ENCODE assay signal across 1 cellular context in the genomic region with DNA sequence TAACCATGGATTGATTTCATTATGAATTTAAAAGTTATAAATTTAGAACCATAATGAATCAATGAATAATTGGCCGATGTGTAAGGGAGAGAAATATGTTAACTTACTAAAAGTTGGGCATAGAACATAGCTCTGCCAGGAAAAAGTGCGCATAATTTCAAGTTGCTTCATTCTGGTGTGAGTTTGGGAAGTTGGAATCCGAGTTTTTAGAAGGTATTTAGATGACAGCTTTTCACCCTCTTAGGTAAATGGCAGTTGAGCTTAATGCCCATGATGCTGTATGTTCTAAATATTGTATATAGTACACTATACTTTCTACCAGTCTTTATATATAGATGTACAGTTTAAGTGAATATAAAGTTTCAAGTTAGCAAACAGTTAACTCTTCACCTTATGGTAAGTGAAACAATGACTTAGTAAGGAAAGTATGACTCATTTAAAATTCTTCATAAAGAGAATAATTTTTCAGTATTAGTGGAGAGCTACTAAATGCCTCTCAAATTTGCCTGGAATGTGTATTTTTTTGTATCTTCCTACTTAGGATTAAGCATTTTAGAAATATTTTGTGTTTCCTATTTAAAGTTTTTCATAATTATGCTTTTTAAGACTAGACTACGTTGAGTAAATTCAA.
TF ChIP-seq lines count a peak whose summit lies in the region.

No MANE protein-coding gene starts in this region.

TF ChIP-seq in GM23338, 12 proteins besides CTCF, POLR2A, EP300 and RAD21 (continued from another document):
- TF ChIP-seq, protein P1, sequence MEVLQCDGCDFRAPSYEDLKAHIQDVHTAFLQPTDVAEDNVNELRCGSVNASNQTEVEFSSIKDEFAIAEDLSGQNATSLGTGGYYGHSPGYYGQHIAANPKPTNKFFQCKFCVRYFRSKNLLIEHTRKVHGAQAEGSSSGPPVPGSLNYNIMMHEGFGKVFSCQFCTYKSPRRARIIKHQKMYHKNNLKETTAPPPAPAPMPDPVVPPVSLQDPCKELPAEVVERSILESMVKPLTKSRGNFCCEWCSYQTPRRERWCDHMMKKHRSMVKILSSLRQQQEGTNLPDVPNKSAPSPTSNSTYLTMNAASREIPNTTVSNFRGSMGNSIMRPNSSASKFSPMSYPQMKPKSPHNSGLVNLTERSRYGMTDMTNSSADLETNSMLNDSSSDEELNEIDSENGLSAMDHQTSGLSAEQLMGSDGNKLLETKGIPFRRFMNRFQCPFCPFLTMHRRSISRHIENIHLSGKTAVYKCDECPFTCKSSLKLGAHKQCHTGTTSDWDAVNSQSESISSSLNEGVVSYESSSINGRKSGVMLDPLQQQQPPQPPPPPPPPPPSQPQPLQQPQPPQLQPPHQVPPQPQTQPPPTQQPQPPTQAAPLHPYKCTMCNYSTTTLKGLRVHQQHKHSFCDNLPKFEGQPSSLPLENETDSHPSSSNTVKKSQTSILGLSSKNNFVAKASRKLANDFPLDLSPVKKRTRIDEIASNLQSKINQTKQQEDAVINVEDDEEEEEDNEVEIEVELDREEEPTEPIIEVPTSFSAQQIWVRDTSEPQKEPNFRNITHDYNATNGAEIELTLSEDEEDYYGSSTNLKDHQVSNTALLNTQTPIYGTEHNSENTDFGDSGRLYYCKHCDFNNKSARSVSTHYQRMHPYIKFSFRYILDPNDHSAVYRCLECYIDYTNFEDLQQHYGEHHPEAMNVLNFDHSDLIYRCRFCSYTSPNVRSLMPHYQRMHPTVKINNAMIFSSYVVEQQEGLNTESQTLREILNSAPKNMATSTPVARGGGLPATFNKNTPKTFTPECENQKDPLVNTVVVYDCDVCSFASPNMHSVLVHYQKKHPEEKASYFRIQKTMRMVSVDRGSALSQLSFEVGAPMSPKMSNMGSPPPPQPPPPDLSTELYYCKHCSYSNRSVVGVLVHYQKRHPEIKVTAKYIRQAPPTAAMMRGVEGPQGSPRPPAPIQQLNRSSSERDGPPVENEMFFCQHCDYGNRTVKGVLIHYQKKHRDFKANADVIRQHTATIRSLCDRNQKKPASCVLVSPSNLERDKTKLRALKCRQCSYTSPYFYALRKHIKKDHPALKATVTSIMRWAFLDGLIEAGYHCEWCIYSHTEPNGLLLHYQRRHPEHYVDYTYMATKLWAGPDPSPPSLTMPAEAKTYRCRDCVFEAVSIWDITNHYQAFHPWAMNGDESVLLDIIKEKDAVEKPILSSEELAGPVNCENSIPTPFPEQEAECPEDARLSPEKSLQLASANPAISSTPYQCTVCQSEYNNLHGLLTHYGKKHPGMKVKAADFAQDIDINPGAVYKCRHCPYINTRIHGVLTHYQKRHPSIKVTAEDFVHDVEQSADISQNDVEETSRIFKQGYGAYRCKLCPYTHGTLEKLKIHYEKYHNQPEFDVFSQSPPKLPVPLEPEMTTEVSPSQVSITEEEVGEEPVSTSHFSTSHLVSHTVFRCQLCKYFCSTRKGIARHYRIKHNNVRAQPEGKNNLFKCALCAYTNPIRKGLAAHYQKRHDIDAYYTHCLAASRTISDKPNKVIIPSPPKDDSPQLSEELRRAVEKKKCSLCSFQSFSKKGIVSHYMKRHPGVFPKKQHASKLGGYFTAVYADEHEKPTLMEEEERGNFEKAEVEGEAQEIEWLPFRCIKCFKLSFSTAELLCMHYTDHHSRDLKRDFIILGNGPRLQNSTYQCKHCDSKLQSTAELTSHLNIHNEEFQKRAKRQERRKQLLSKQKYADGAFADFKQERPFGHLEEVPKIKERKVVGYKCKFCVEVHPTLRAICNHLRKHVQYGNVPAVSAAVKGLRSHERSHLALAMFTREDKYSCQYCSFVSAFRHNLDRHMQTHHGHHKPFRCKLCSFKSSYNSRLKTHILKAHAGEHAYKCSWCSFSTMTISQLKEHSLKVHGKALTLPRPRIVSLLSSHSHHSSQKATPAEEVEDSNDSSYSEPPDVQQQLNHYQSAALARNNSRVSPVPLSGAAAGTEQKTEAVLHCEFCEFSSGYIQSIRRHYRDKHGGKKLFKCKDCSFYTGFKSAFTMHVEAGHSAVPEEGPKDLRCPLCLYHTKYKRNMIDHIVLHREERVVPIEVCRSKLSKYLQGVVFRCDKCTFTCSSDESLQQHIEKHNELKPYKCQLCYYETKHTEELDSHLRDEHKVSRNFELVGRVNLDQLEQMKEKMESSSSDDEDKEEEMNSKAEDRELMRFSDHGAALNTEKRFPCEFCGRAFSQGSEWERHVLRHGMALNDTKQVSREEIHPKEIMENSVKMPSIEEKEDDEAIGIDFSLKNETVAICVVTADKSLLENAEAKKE (CRISPR knock-in tag; IDR thresholded peaks at IDR 0.05), result no peak
- TF ChIP-seq, protein P2, sequence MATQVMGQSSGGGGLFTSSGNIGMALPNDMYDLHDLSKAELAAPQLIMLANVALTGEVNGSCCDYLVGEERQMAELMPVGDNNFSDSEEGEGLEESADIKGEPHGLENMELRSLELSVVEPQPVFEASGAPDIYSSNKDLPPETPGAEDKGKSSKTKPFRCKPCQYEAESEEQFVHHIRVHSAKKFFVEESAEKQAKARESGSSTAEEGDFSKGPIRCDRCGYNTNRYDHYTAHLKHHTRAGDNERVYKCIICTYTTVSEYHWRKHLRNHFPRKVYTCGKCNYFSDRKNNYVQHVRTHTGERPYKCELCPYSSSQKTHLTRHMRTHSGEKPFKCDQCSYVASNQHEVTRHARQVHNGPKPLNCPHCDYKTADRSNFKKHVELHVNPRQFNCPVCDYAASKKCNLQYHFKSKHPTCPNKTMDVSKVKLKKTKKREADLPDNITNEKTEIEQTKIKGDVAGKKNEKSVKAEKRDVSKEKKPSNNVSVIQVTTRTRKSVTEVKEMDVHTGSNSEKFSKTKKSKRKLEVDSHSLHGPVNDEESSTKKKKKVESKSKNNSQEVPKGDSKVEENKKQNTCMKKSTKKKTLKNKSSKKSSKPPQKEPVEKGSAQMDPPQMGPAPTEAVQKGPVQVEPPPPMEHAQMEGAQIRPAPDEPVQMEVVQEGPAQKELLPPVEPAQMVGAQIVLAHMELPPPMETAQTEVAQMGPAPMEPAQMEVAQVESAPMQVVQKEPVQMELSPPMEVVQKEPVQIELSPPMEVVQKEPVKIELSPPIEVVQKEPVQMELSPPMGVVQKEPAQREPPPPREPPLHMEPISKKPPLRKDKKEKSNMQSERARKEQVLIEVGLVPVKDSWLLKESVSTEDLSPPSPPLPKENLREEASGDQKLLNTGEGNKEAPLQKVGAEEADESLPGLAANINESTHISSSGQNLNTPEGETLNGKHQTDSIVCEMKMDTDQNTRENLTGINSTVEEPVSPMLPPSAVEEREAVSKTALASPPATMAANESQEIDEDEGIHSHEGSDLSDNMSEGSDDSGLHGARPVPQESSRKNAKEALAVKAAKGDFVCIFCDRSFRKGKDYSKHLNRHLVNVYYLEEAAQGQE (IDR thresholded peaks at IDR 0.05; ENCODE audit: unreplicated experiment), result no peak
- TF ChIP-seq EZH2phosphoT487 (IDR thresholded peaks at IDR 0.05; ENCODE audit: unreplicated experiment), result no peak
- no peak for TF ChIP-seq STAT1 (IDR thresholded peaks at IDR 0.05; ENCODE audit: unreplicated experiment)
- TF ChIP-seq EZH2 (IDR thresholded peaks at IDR 0.05; ENCODE audit: low read depth, unreplicated experiment), result no peak
- no peak for TF ChIP-seq JUNB (IDR thresholded peaks at IDR 0.05; ENCODE audit: unreplicated experiment)
- no peak for TF ChIP-seq ZNF114 (CRISPR knock-in tag; IDR thresholded peaks at IDR 0.05)
- TF ChIP-seq CREB1 (CRISPR knock-in tag; IDR thresholded peaks at IDR 0.05; ENCODE audit: low read depth), result no peak
